In genomic region chr3:125374996-125375941, GRCh38 we compare ENCODE assay signal across 8 cellular contexts. TPM values are rescaled to one million over a fixed set of nuclear protein-coding genes. Genes with fewer than 3 reads are reported as not detected.
DNase-seq lines count a peak whose midpoint lies in the region; ATAC-seq and TF ChIP-seq lines count a peak whose summit lies in the region.

TSS of gene ZNF148 (minus strand) at chr3:125375325. CDS start at chr3:125313640, 61,685 bp downstream.

- 0 to 1% methylated on average over 51 to 66 of the region's 69 CpGs for WGBS in esophagus, 2 donors

- peak within 1 kb of the TSS; percentile 89 to 95 for H3K27ac ChIP-seq in esophagus (ENCODE audit: low read depth in 2 of 2, low read length in 1 of 2)

- H3K9me3 ChIP-seq in esophagus (ENCODE audit: control insufficient read depth in 2 of 2, insufficient read depth in 1 of 2, low read depth in 1 of 2, low read length in 1 of 2) (no peaks in the 10 kb centered on the region), mucosa of stomach (ENCODE audit: control insufficient read depth, low read length) (no peaks in the 10 kb centered on the region)

- H3K4me3 ChIP-seq in Jurkat, Clone E6-1 (ENCODE audit: low read length): peak within 1 kb of the TSS; percentile 80
- H3K4me3 ChIP-seq in esophagus (ENCODE audit: low read depth in 1 of 2, low read length in 2 of 2) (peak within 1 kb of the TSS; percentile 66 to 75), mucosa of stomach (ENCODE audit: low read length) (peak within 1 kb of the TSS; percentile 62)

- peak within 1 kb of the TSS; percentile 92 for H3K4me3 Mint-ChIP-seq in activated T-cell treated with anti-CD3 and anti-CD28 coated beads, Interleukin-2, amount 50 U/mL, for 24 hours

- H3K9ac ChIP-seq in mucosa of stomach (ENCODE audit: low read length): peak within 1 kb of the TSS; percentile 90

- peaks cover 38% of the 10 kb centered on the region for H3K36me3 Mint-ChIP-seq in activated T-cell treated with anti-CD3 and anti-CD28 coated beads, Interleukin-2, amount 50 U/mL, for 24 hours (ENCODE audit: low read depth)

- no peaks in the 10 kb centered on the region for H3K27me3 ChIP-seq in esophagus (ENCODE audit: control insufficient read depth in 1 of 2, insufficient read depth in 2 of 2, low read length in 2 of 2)
- H3K27me3 ChIP-seq in mucosa of stomach (ENCODE audit: control insufficient read depth, insufficient read depth, low read length): no peaks in the 10 kb centered on the region

- no peaks in the 10 kb centered on the region for H3K9me3 Mint-ChIP-seq in activated T-cell treated with anti-CD3 and anti-CD28 coated beads, Interleukin-2, amount 50 U/mL, for 24 hours

- ATAC-seq in GM21529 (IDR thresholded peaks at IDR 0.05; ENCODE audit: unreplicated experiment): peak; percentile 82

- H3K4me1 Mint-ChIP-seq in activated T-cell treated with anti-CD3 and anti-CD28 coated beads, Interleukin-2, amount 50 U/mL, for 24 hours (ENCODE audit: low read depth): peaks cover 40% of the 10 kb centered on the region

- H3K36me3 ChIP-seq in esophagus (ENCODE audit: control insufficient read depth in 2 of 2, insufficient read depth in 2 of 2, low read length in 1 of 2) (no peaks in the 10 kb centered on the region), mucosa of stomach (ENCODE audit: control insufficient read depth, insufficient read depth, low read length) (no peaks in the 10 kb centered on the region)

- H3K27ac Mint-ChIP-seq in activated T-cell treated with anti-CD3 and anti-CD28 coated beads, Interleukin-2, amount 50 U/mL, for 24 hours: peak within 1 kb of the TSS; percentile 99

- DNase-seq in DMS 273 (lab: John Stamatoyannopoulos, UW; ENCODE audit: unreplicated experiment): peak; percentile 97
- peak; percentile 87 for DNase-seq in Jurkat, Clone E6-1 (ENCODE audit: low read depth, low spot score)
- peak; percentile 95 for DNase-seq in activated T-cell treated with anti-CD3 and anti-CD28 coated beads, Interleukin-2, amount 50 U/mL, for 24 hours
- peak; percentile 91 for DNase-seq in stimulated activated CD8-positive, alpha-beta memory T cell treated with anti-CD3 and anti-CD28 coated beads, Interleukin-4, amount 100 ng/mL, for 48 hours

- H3K4me1 ChIP-seq in esophagus (ENCODE audit: control insufficient read depth in 2 of 2, insufficient read depth in 2 of 2, low read length in 1 of 2): peaks cover 0 to 5% of the 10 kb centered on the region in 2 donors
- H3K4me1 ChIP-seq in mucosa of stomach (ENCODE audit: control insufficient read depth, insufficient read depth, low read length): peaks cover 14% of the 10 kb centered on the region

- no peaks in the 10 kb centered on the region for H3K27me3 Mint-ChIP-seq in activated T-cell treated with anti-CD3 and anti-CD28 coated beads, Interleukin-2, amount 50 U/mL, for 24 hours

TF ChIP-seq in PFSK-1, 5 proteins besides CTCF, POLR2A, EP300 and RAD21:
- peak; percentile 66; the same call in 1 of the 2 replicates for TF ChIP-seq TAF1 (IDR thresholded peaks at IDR 0.05; ENCODE audit: borderline replicate concordance, insufficient read depth, low read length)
- peak; percentile 68 for TF ChIP-seq FOXP2 (optimal IDR thresholded peaks at IDR 0.05; ENCODE audit: borderline replicate concordance, extremely low read depth, extremely low read length, insufficient read depth)
- TF ChIP-seq POLR2AphosphoS5 (IDR thresholded peaks at IDR 0.05; ENCODE audit: low read depth, low read length): peak; percentile 88
- no peak for TF ChIP-seq SIN3A (IDR thresholded peaks at IDR 0.05; ENCODE audit: borderline replicate concordance, insufficient read depth, low read length)

RNA-seq across cellular contexts. Expression of gene ZNF148, which starts in this region (rescaled TPM):
- polyA plus RNA-seq in Jurkat, Clone E6-1 (2012; ENCODE audit: insufficient read depth, insufficient read length): 16.5 TPM
- polyA plus RNA-seq in PFSK-1 (2012; ENCODE audit: insufficient read length, low read depth): 10.2 TPM
- 1 to 10 TPM; 2.6 to 3.6 TPM for polyA plus RNA-seq in esophagus

Comparison
In these comparisons a context has a peak if more than half of its experiments do, and no peak if none do; other contexts are left out.
1. Peak in every context shown above with its lines: DNase-seq, ATAC-seq, H3K4me3 ChIP-seq and H3K27ac ChIP-seq.